In genomic region chr17:20955437-20956323, GRCh38 we compare ENCODE assay signal across 11 cellular contexts.
DNase-seq lines count a peak whose midpoint lies in the region; FAIRE-seq and TF ChIP-seq lines count a peak whose summit lies in the region.
"Had no signal": no experiment of that assay in that cellular context is flagged by ENCODE, and none has a peak within 500 bp of the region (broad histone marks: within the 10 kb centered on the region; RNA-seq: fewer than 3 reads in every experiment).

No MANE protein-coding gene starts in this region.

- H3K9ac ChIP-seq in colonic mucosa (ENCODE audit: low read depth in 2 of 2, low read length in 2 of 2): no peak overlapping the region

- H3K4me3 ChIP-seq in colonic mucosa: no peak overlapping the region
- H3K4me3 ChIP-seq in small intestine (ENCODE audit: low read depth in 1 of 2, low read length in 2 of 2): no peak overlapping the region
- H3K4me3 ChIP-seq: skin epidermis had no signal

- peak; percentile 77 for FAIRE-seq in small intestine (lab: Jason Lieb, UNC)
- FAIRE-seq: D721Med had no signal

- intact Hi-C loops in colonic mucosa (cut with DNase I): no loop called here

- DNase-seq in NCI-H69 (lab: John Stamatoyannopoulos, UW): peak; percentile 45
- peak; percentile 32 for DNase-seq in colonic mucosa
- DNase-seq in left kidney (ENCODE audit: low read depth, low spot score): peak; percentile 43
- DNase-seq in small intestine: peak; percentile 51
- no peak for DNase-seq in NCI-H82 (lab: John Stamatoyannopoulos, UW)
- no peak for DNase-seq in SK-N-DZ (ENCODE audit: low spot score)
- no peak for DNase-seq in activated T-cell treated with anti-CD3 and anti-CD28 coated beads for 4 hours
- DNase-seq in stimulated activated naive CD4-positive, alpha-beta T cell (lab: John Stamatoyannopoulos, UW): no peak
- DNase-seq: T-helper 9 cell had no signal

- H3K27ac ChIP-seq in colonic mucosa (no peak overlapping the region), small intestine (ENCODE audit: low read depth in 1 of 2, low read length in 1 of 2) (no peak overlapping the region)

- no peak for TF ChIP-seq CTCF in colonic mucosa (IDR thresholded peaks at IDR 0.05)

- H3K9me3 ChIP-seq in colonic mucosa (no peaks in the 10 kb centered on the region), small intestine (ENCODE audit: control insufficient read depth, low read depth) (no peaks in the 10 kb centered on the region)

- no peaks in the 10 kb centered on the region for H3K27me3 ChIP-seq in colonic mucosa
- peaks cover 0 to 2% of the 10 kb centered on the region in 2 donors for H3K27me3 ChIP-seq in small intestine (ENCODE audit: control insufficient read depth in 2 of 2, insufficient read depth in 2 of 2, low read length in 2 of 2)

- H3K4me1 ChIP-seq in colonic mucosa: no peaks in the 10 kb centered on the region
- H3K4me1 ChIP-seq in small intestine (ENCODE audit: control insufficient read depth in 2 of 2, insufficient read depth in 1 of 2, low read depth in 1 of 2, low read length in 1 of 2): no peaks in the 10 kb centered on the region

- no peaks in the 10 kb centered on the region for H3K36me3 ChIP-seq in colonic mucosa
- no peaks in the 10 kb centered on the region for H3K36me3 ChIP-seq in small intestine (ENCODE audit: control insufficient read depth in 2 of 2, insufficient read depth in 2 of 2, low read length in 2 of 2)

- 53 to 61% (median 57%) methylated on average over 6 of the region's 6 CpGs for WGBS in small intestine, 3 donors

Comparison
In these comparisons a context has a peak if more than half of its experiments do, and no peak if none do; other contexts are left out.
1. DNase-seq: peak in NCI-H69 (single experiment), colonic mucosa (single experiment), left kidney (single experiment) and small intestine (single experiment); none in NCI-H82 (single experiment), SK-N-DZ (single experiment), activated T-cell treated with anti-CD3 and anti-CD28 coated beads for 4 hours (single experiment) and stimulated activated naive CD4-positive, alpha-beta T cell (0 of 6).